33 cellular contexts compared by ENCODE assay signal in genomic region chr2:3408781-3409180, GRCh38.
"Had no signal": no experiment of that assay in that cellular context is flagged by ENCODE, and none has a peak within 500 bp of the region (broad histone marks: within the 10 kb centered on the region; RNA-seq: fewer than 3 reads in every experiment).

No MANE protein-coding gene starts in this region.

- H3K4me3 Mint-ChIP-seq: activated B cell treated with CpG ODN at 0.5 μM for 24 hours; activated CD8-positive, alpha-beta T cell treated with anti-CD3 and anti-CD28 coated beads for 36 hours; activated naive CD4-positive, alpha-beta T cell treated with anti-CD3 and anti-CD28 coated beads, Interleukin-2, amount 10 ng/mL, durations not matched to agents 7 days and 5 days; activated naive CD8-positive, alpha-beta T cell treated with anti-CD3 and anti-CD28 coated beads, Interleukin-2, amount 10 ng/mL, durations not matched to agents 7 days and 5 days; activated T-cell treated with anti-CD3 and anti-CD28 coated beads, Interleukin-2, amount 50 U/mL, for 72 hours; brain; endodermal cell; T-cell; T-helper 1 cell treated with Interleukin-12 subunit alpha and Interleukin-12 subunit beta and Interleukin-4 antibody, amounts not matched to agents 30 μg/mL and 1 μg/mL, for 36 hours; T-helper 2 cell treated with Interferon-gamma antibody and Interleukin-4, amounts not matched to agents 5 μg/mL and 100 μg/mL, for 36 hours had no signal

- H3K36me3 ChIP-seq: breast epithelium, cardiac muscle cell, colonic mucosa, gastrocnemius medialis had no signal

- H3K9me3 ChIP-seq: ascending aorta, breast epithelium, colonic mucosa, gastrocnemius medialis had no signal

- H3K4me1 ChIP-seq: ascending aorta, breast epithelium, colonic mucosa had no signal

- H3K27ac Mint-ChIP-seq: activated B cell treated with CpG ODN at 0.5 μM for 24 hours; activated CD8-positive, alpha-beta T cell treated with anti-CD3 and anti-CD28 coated beads for 36 hours; activated naive CD4-positive, alpha-beta T cell treated with anti-CD3 and anti-CD28 coated beads, Interleukin-2, amount 10 ng/mL, durations not matched to agents 7 days and 5 days; activated naive CD8-positive, alpha-beta T cell treated with anti-CD3 and anti-CD28 coated beads, Interleukin-2, amount 10 ng/mL, durations not matched to agents 7 days and 5 days; activated T-cell treated with anti-CD3 and anti-CD28 coated beads, Interleukin-2, amount 50 U/mL, for 72 hours; brain; endodermal cell; T-cell; T-helper 1 cell treated with Interleukin-12 subunit alpha and Interleukin-12 subunit beta and Interleukin-4 antibody, amounts not matched to agents 30 μg/mL and 1 μg/mL, for 36 hours; T-helper 2 cell treated with Interferon-gamma antibody and Interleukin-4, amounts not matched to agents 5 μg/mL and 100 μg/mL, for 36 hours had no signal

- DNase-seq: activated B cell treated with CpG ODN at 0.5 μM for 24 hours; activated CD4-positive, alpha-beta T cell treated with anti-CD3 and anti-CD28 coated beads for 48 hours; activated CD4-positive, alpha-beta T cell treated with anti-CD3 and anti-CD28 coated beads, Interleukin-2, amount 50 U/mL, for 1 hour; activated CD4-positive, alpha-beta T cell treated with anti-CD3 and anti-CD28 coated beads, Interleukin-2, amount 50 U/mL, for 48 hours; activated CD8-positive, alpha-beta memory T cell treated with anti-CD3 and anti-CD28 coated beads for 24 hours; activated CD8-positive, alpha-beta T cell treated with anti-CD3 and anti-CD28 coated beads for 36 hours; activated gamma-delta T cell; activated naive CD4-positive, alpha-beta T cell; activated naive CD4-positive, alpha-beta T cell treated with anti-CD3 and anti-CD28 coated beads, Interleukin-2, amount 10 ng/mL, durations not matched to agents 7 days and 5 days; activated naive CD8-positive, alpha-beta T cell treated with anti-CD3 and anti-CD28 coated beads, Interleukin-2, amount 10 ng/mL, durations not matched to agents 7 days and 5 days; activated T-cell treated with anti-CD3 and anti-CD28 coated beads, Interleukin-2, amount 50 U/mL, for 72 hours; central memory CD4-positive, alpha-beta T cell; cerebellar nuclear complex; colonic mucosa; dorsolateral prefrontal cortex; effector memory CD4-positive, alpha-beta T cell; endodermal cell; foreskin fibroblast; gastrocnemius medialis; glutamatergic neuron; SW 1271; T-cell; T1000; WERI-Rb-1 had no signal

- ATAC-seq: activated CD4-positive, CD25-positive, alpha-beta regulatory T cell treated with anti-CD3 and anti-CD28 coated beads, Interleukin-2, amount 50 U/mL, for 24 hours; activated CD8-positive, alpha-beta T cell treated with anti-CD3 and anti-CD28 coated beads for 36 hours; activated naive CD4-positive, alpha-beta T cell treated with anti-CD3 and anti-CD28 coated beads, Interleukin-2, amount 50 U/mL, for 72 hours; activated T-cell treated with anti-CD3 and anti-CD28 coated beads, Interleukin-2, amount 50 U/mL, for 72 hours; esophagus mucosa; gastrocnemius medialis; T-cell had no signal

- H3K9me3 Mint-ChIP-seq: activated B cell treated with CpG ODN at 0.5 μM for 24 hours; activated CD8-positive, alpha-beta T cell treated with anti-CD3 and anti-CD28 coated beads for 36 hours; activated naive CD4-positive, alpha-beta T cell treated with anti-CD3 and anti-CD28 coated beads, Interleukin-2, amount 10 ng/mL, durations not matched to agents 7 days and 5 days; activated naive CD4-positive, alpha-beta T cell treated with anti-CD3 and anti-CD28 coated beads, Interleukin-2, amount 50 U/mL, for 72 hours; activated naive CD8-positive, alpha-beta T cell treated with anti-CD3 and anti-CD28 coated beads, Interleukin-2, amount 10 ng/mL, durations not matched to agents 7 days and 5 days; activated T-cell treated with anti-CD3 and anti-CD28 coated beads, Interleukin-2, amount 50 U/mL, for 72 hours; brain; endodermal cell; T-cell; T-helper 1 cell treated with Interleukin-12 subunit alpha and Interleukin-12 subunit beta and Interleukin-4 antibody, amounts not matched to agents 30 μg/mL and 1 μg/mL, for 36 hours; T-helper 2 cell treated with Interferon-gamma antibody and Interleukin-4, amounts not matched to agents 5 μg/mL and 100 μg/mL, for 36 hours had no signal

- H3K27ac ChIP-seq: ascending aorta, breast epithelium, cardiac muscle cell, colonic mucosa, dorsolateral prefrontal cortex, gastrocnemius medialis, WERI-Rb-1 had no signal

- H3K27me3 ChIP-seq: ascending aorta, breast epithelium, cardiac muscle cell, colonic mucosa, dorsolateral prefrontal cortex, gastrocnemius medialis had no signal

- H3K4me1 Mint-ChIP-seq: activated naive CD4-positive, alpha-beta T cell treated with anti-CD3 and anti-CD28 coated beads, Interleukin-2, amount 10 ng/mL, durations not matched to agents 7 days and 5 days had no signal

- H3K4me3 ChIP-seq: ascending aorta, breast epithelium, cardiac muscle cell, colonic mucosa, dorsolateral prefrontal cortex, gastrocnemius medialis had no signal

- H3K27me3 Mint-ChIP-seq: activated B cell treated with CpG ODN at 0.5 μM for 24 hours; activated CD8-positive, alpha-beta T cell treated with anti-CD3 and anti-CD28 coated beads for 36 hours; activated naive CD4-positive, alpha-beta T cell treated with anti-CD3 and anti-CD28 coated beads, Interleukin-2, amount 10 ng/mL, durations not matched to agents 7 days and 5 days; activated naive CD8-positive, alpha-beta T cell treated with anti-CD3 and anti-CD28 coated beads, Interleukin-2, amount 10 ng/mL, durations not matched to agents 7 days and 5 days; brain; T-cell had no signal
